In the genomic region with DNA sequence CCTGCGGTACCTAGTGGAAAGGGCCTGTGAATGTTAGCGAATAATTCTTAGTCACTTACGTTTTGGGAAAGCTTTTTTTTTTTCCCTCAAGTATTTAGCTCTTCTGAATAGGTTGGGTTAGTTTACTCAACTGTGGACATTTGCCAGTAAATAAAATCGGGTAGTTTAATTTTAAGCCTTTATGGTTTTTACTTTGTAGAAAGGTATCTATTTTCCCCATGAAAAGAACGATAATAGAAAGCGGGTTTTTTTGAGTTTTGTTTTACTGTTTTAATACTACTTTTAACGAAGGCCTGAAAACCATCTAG, we compare ENCODE assay signal across 8 cellular contexts. TPM values are rescaled to one million over a fixed set of nuclear protein-coding genes. Genes with fewer than 3 reads are reported as not detected.
DNase-seq lines count a peak whose midpoint lies in the region; ATAC-seq, FAIRE-seq and TF ChIP-seq lines count a peak whose summit lies in the region.

No MANE protein-coding gene starts in this region.

- TF ChIP-seq CTCF in WTC11 (IDR thresholded peaks at IDR 0.05) (no peak), gastroesophageal sphincter (IDR thresholded peaks at IDR 0.05) (no peak)

- peak; percentile 26 for FAIRE-seq in GM18507 (lab: Jason Lieb, UNC)

- ATAC-seq in WTC11 (no peak), gastroesophageal sphincter (no peak), GM19324 (IDR thresholded peaks at IDR 0.05; ENCODE audit: low FRiP score, unreplicated experiment) (no peak)

- POLR2A ChIA-PET in WTC11 (lab: Charles Lee), result interaction anchor here (1.6 kb wide), 1 partner anchor 26 kb away, joined by 5 read pairs; no protein-coding TSS in a partner anchor

- H3K4me2 ChIP-seq in skeletal muscle satellite cell (ENCODE audit: low read length), result peak overlapping the region; percentile 88

- H3K4me3 Mint-ChIP-seq in WTC11, result peak overlapping the region; percentile 92

- H3K4me1 ChIP-seq in gastroesophageal sphincter (peaks cover 0 to 71% (median 45%) of the 10 kb centered on the region in 3 donors), skeletal muscle satellite cell (ENCODE audit: control insufficient read depth, insufficient read depth, low read length) (peaks cover 20% of the 10 kb centered on the region)

- DNase-seq in GM18507 (ENCODE audit: extremely low spot score, insufficient read length, low read depth) (no peak), WTC11 (ENCODE audit: low spot score) (no peak), GM03348 (ENCODE audit: low spot score) (no peak), GOT3 (lab: John Stamatoyannopoulos, UW) (no peak), RPMI8226 (no peak)

- H3K36me3 Mint-ChIP-seq in WTC11, result peaks cover 20% of the 10 kb centered on the region

- WGBS in gastroesophageal sphincter (ENCODE audit: low coverage in 1 of 2), 2 donors, result 1 to 3% methylated on average over 6 to 7 of the region's 7 CpGs

- peak overlapping the region; percentile 88 for H3K27ac Mint-ChIP-seq in WTC11

- peaks cover 46% of the 10 kb centered on the region for H3K4me1 Mint-ChIP-seq in WTC11

- CTCF ChIA-PET in WTC11 (lab: Charles Lee), result interaction anchor here (1.0 to 1.7 kb wide), 5 partner anchors 20 to 137 kb away, joined by 3 to 8 read pairs (median 3); no protein-coding TSS in a partner anchor

- TF ChIP-seq EP300 in gastroesophageal sphincter (IDR thresholded peaks at IDR 0.05), result no peak

- peak overlapping the region; percentile 86 for H3K9ac ChIP-seq in skeletal muscle satellite cell (ENCODE audit: low read depth, low read length)

- peak overlapping the region; percentile 89 to 100 (median 100) for H3K27ac ChIP-seq in gastroesophageal sphincter

- no peak for TF ChIP-seq POLR2A in gastroesophageal sphincter (IDR thresholded peaks at IDR 0.05)

- no peaks in the 10 kb centered on the region for H3K36me3 ChIP-seq in gastroesophageal sphincter
- H3K36me3 ChIP-seq in skeletal muscle satellite cell (ENCODE audit: insufficient read depth, low read length), result no peaks in the 10 kb centered on the region

- H3K4me3 ChIP-seq in gastroesophageal sphincter, result peak overlapping the region; percentile 55 to 100
- H3K4me3 ChIP-seq in skeletal muscle satellite cell (ENCODE audit: low read length), result peak overlapping the region; percentile 84

- H3K9me3 ChIP-seq in gastroesophageal sphincter, result no peaks in the 10 kb centered on the region
- H3K9me3 ChIP-seq in skeletal muscle satellite cell (replicated peaks; ENCODE audit: low read length), result no peaks in the 10 kb centered on the region

- H3K27me3 ChIP-seq in gastroesophageal sphincter, result no peaks in the 10 kb centered on the region
- H3K27me3 ChIP-seq in skeletal muscle satellite cell (ENCODE audit: control insufficient read depth, insufficient read depth, low read length), result no peaks in the 10 kb centered on the region

- no peaks in the 10 kb centered on the region for H3K9me3 Mint-ChIP-seq in WTC11

- H3K27me3 Mint-ChIP-seq in WTC11 (ENCODE audit: low read depth), result no peaks in the 10 kb centered on the region

TF ChIP-seq in WTC11, 78 proteins besides CTCF, POLR2A, EP300 and RAD21:
- TF ChIP-seq, protein P1, sequence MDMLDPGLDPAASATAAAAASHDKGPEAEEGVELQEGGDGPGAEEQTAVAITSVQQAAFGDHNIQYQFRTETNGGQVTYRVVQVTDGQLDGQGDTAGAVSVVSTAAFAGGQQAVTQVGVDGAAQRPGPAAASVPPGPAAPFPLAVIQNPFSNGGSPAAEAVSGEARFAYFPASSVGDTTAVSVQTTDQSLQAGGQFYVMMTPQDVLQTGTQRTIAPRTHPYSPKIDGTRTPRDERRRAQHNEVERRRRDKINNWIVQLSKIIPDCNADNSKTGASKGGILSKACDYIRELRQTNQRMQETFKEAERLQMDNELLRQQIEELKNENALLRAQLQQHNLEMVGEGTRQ (CRISPR knock-in tag; IDR thresholded peaks at IDR 0.05), result no peak
- TF ChIP-seq JAZF1 (CRISPR knock-in tag; IDR thresholded peaks at IDR 0.05) (no peak), ZNF219 (CRISPR knock-in tag; IDR thresholded peaks at IDR 0.05; ENCODE audit: borderline replicate concordance) (no peak), NFE2L1 (CRISPR knock-in tag; IDR thresholded peaks at IDR 0.05) (no peak)

RNA-seq across cellular contexts. Expression of a gene that starts 1.7 kb away (rescaled TPM):
- total RNA-seq in WTC11 (2021) (78.8 to 83.1 TPM (median 81.9 TPM) in 3 replicates), gastroesophageal sphincter (10 to 100 TPM; 55.1 to 76.3 (median 62.5) TPM)
- 38.0 and 39.3 TPM in 2 replicates for total RNA-seq in skeletal muscle satellite cell (2012; rRNA removed)
